In the genomic region with DNA sequence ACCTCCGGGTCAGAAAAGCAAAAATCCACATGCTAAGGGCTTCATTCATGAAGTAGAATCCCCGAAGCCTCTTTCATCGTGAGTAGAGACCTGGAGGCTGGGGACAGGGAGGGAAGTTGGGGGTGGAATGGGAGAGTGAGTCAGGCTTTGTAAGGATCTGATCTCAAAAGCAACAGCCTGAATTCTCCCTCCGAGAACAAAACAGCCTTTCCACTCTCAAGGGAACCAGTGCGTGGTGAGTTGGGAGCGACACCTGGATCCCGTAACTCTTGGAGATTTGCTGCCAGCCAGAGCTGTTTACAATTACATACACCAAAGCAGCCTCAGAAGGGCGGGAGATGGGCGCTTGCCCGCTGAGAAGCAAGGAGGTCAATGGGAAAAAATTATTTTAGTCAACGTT, we compare ENCODE assay signal across 19 cellular contexts. TPM values are rescaled to one million over a fixed set of nuclear protein-coding genes. Genes with fewer than 3 reads are reported as not detected.
DNase-seq lines count a peak whose midpoint lies in the region; ATAC-seq and TF ChIP-seq lines count a peak whose summit lies in the region.
"Had no signal": no experiment of that assay in that cellular context is flagged by ENCODE, and none has a peak within 500 bp of the region (broad histone marks: within the 10 kb centered on the region; RNA-seq: fewer than 3 reads in every experiment).

No MANE protein-coding gene starts in this region.

- in situ Hi-C loops in KBM-7 (cut with MboI; ENCODE audit: low pct_unique_long_range_greater_than_20kb, low sequenced_read_pairs), result no loop called here

- H3K27ac ChIP-seq in PC-3 (ENCODE audit: low read length), result no peak overlapping the region
- peak overlapping the region in 6 of 8 donors; percentile 16 to 70 (median 59) for H3K27ac ChIP-seq in spleen

- TF ChIP-seq CTCF in PC-3 (conservative IDR thresholded peaks at IDR 0.05; ENCODE audit: low read depth, low read length) (no peak), choroid plexus epithelial cell (conservative IDR thresholded peaks at IDR 0.05; ENCODE audit: low read depth, low read length) (no peak), spleen (IDR thresholded peaks at IDR 0.05 in 8 of 11, conservative IDR thresholded peaks at IDR 0.05 in 3 of 11) (no peak)

- H3K79me2 ChIP-seq in PC-3 (ENCODE audit: low read length), result no peaks in the 10 kb centered on the region

- no peaks in the 10 kb centered on the region for H3K36me3 ChIP-seq in PC-3 (ENCODE audit: low read depth, low read length)
- peaks cover 0 to 5% (median 0%) of the 10 kb centered on the region in 6 donors for H3K36me3 ChIP-seq in spleen

- 69 to 82% (median 79%) methylated on average over 11 of the region's 11 CpGs for WGBS in spleen, 5 donors

- no peak for TF ChIP-seq POLR2A in spleen (IDR thresholded peaks at IDR 0.05)

- no peak overlapping the region for H2AFZ ChIP-seq in PC-3 (ENCODE audit: low read length)

- CTCF ChIA-PET in PC-3 (lab: Charles Lee), result no interaction called here

- H3K9me2 ChIP-seq in PC-3 (replicated peaks; ENCODE audit: low read length), result no peaks in the 10 kb centered on the region

- no TSS peak for BruUV-seq in PC-3 (replicated peaks; lab: Mats Ljungman, UMichigan)

- H3K4me2 ChIP-seq in PC-3 (ENCODE audit: low read length), result no peak overlapping the region

- H3K9ac ChIP-seq in PC-3 (ENCODE audit: low read length), result no peak overlapping the region

- H3K4me1 ChIP-seq in PC-3 (ENCODE audit: insufficient read depth, low read length) (peaks cover 56% of the 10 kb centered on the region), spleen (peaks cover 26 to 99% (median 65%) of the 10 kb centered on the region in 6 donors)

- intact Hi-C loops in PC-3 (cut with micrococcal nuclease) (loop anchor here (5.0 kb wide), 1 partner anchor 36 kb away; no protein-coding TSS in a partner anchor), spleen (cut with DNase I; ENCODE audit: low total_unique reads) (no loop called here)

- H4K20me1 ChIP-seq in PC-3 (ENCODE audit: low read length), result no peaks in the 10 kb centered on the region

- DNase-seq in PC-3 (peak; percentile 19), choroid plexus epithelial cell (ENCODE audit: low read depth) (peak; percentile 43), kidney tubule cell (ENCODE audit: low spot score) (peak; percentile 61), spleen (no peak), KBM-7 (no peak), cerebellar cortex (ENCODE audit: low spot score) (no peak)
- DNase-seq: activated CD4-positive, alpha-beta T cell treated with anti-CD3 and anti-CD28 coated beads for 36 hours; activated naive CD8-positive, alpha-beta T cell treated with anti-CD3 and anti-CD28 coated beads for 36 hours; AML-193; hippocampal formation; left ventricle myocardium superior; MV-4-11; naive thymus-derived CD8-positive, alpha-beta T cell; NCI-H2081 treated with DMSO at 0.1 percent for 48 hours; right cardiac atrium; stimulated activated CD4-positive, alpha-beta T cell treated with anti-CD3 and anti-CD28 coated beads, Interleukin-4, amount 100 ng/mL, for 24 hours; T-helper 2 cell had no signal

- POLR2A ChIA-PET in PC-3 (lab: Charles Lee; ENCODE audit: unreplicated experiment), result no interaction called here

- no peaks in the 10 kb centered on the region for H3F3A ChIP-seq in PC-3 (ENCODE audit: low read length, unreplicated experiment)

- no peak for ATAC-seq in PC-3
- no peak for ATAC-seq in GM21515 (IDR thresholded peaks at IDR 0.05; ENCODE audit: unreplicated experiment)
- no peak for ATAC-seq in GM19452 (IDR thresholded peaks at IDR 0.05; ENCODE audit: unreplicated experiment)
- ATAC-seq: activated CD4-positive, alpha-beta T cell treated with anti-CD3 and anti-CD28 coated beads for 36 hours; left ventricle myocardium superior; naive thymus-derived CD8-positive, alpha-beta T cell; right cardiac atrium had no signal

- H3K27me3 ChIP-seq in PC-3 (ENCODE audit: low read length) (no peaks in the 10 kb centered on the region), spleen (replicated peaks in 1 of 7) (peaks cover 0 to 43% (median 0%) of the 10 kb centered on the region in 7 donors)

- no peaks in the 10 kb centered on the region for H3K9me3 ChIP-seq in PC-3 (ENCODE audit: low read length)
- H3K9me3 ChIP-seq in spleen, result no peaks in the 10 kb centered on the region

- H3K4me3 ChIP-seq in PC-3 (ENCODE audit: low read length) (no peak overlapping the region), choroid plexus epithelial cell (ENCODE audit: low read depth, low read length) (no peak overlapping the region), spleen (no peak overlapping the region)

RNA-seq across cellular contexts. Expression of a gene that starts 10.8 kb away (rescaled TPM):
- total RNA-seq in PC-3 (2014; rRNA removed) (0.77 and 0.81 TPM in 2 replicates), spleen (100 to 1,000 TPM; 119 to 273 (median 191) TPM)
- 10 to 100 TPM; 18.3 to 71.5 (median 19.3) TPM for polyA plus RNA-seq in spleen

Comparison
In these comparisons a context has a peak if more than half of its experiments do, and no peak if none do; other contexts are left out.
1. DNase-seq: peak in PC-3 (single experiment), choroid plexus epithelial cell (single experiment) and kidney tubule cell (single experiment); none in spleen (single experiment), KBM-7 (single experiment) and cerebellar cortex (single experiment).
2. RNA of a gene that starts 10.8 kb away (total RNA-seq): 119 to 273 TPM in spleen; 0.77 to 0.81 TPM in PC-3; every median in the first group is over 10 times any median in the second.